ENCODE assay signal across 7 cellular contexts in the genomic region with DNA sequence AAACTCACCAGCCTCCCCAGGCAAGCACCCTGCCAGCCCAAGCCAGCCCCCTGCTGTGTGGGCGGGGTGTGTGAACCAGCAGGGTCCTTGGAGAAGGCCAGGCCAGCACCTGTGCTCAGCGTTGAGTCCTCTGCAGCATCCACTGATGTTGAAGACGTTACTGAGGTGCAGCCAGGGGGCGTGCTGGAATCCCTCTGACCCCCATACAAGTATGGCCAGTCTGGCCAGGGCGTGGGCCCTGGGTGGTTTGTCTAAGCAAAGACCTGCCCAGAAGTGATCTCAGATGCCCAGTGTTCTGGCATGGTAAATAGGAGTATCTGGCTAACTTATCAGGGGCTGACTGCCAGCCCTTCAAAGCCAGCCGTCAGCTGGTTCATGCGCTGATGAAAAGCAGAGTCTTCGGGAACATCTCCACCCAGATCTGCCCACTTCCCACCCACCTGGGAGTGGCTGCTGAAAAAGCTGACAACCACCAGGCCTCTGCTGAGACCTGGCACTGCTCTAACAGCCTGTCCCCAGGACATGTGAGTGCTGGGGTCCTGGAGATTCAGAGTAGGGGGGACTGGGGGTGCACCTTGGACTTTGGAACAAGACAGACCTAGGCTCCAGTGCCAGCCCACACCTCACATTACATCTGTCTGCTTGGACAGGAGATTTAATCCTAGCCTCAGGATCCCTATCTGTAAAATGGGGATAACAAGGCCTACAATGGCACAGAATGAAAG. TPM values are rescaled to one million over a fixed set of nuclear protein-coding genes. Genes with fewer than 3 reads are reported as not detected.
DNase-seq lines count a peak whose midpoint lies in the region; ATAC-seq and TF ChIP-seq lines count a peak whose summit lies in the region.

No MANE protein-coding gene starts in this region.

- TF ChIP-seq CTCF in astrocyte of the spinal cord (IDR thresholded peaks at IDR 0.05; ENCODE audit: low read depth, low read length): peak; percentile 38
- TF ChIP-seq CTCF in thoracic aorta (IDR thresholded peaks at IDR 0.05): no peak

- H3K4me1 ChIP-seq in thoracic aorta (ENCODE audit: control insufficient read depth in 1 of 2, low read depth in 2 of 2): peaks cover 71 to 98% of the 10 kb centered on the region in 2 donors

- H3K4me3 ChIP-seq in MG63: no peak overlapping the region
- no peak overlapping the region for H3K4me3 ChIP-seq in astrocyte of the spinal cord (ENCODE audit: low read depth, low read length)
- no peak overlapping the region for H3K4me3 ChIP-seq in thoracic aorta

- ATAC-seq in thoracic aorta (ENCODE audit: insufficient number of reproducible peaks, low FRiP score, low read depth) (no peak), GM18868 (IDR thresholded peaks at IDR 0.05; ENCODE audit: unreplicated experiment) (no peak)

- H3K9me3 ChIP-seq in MG63 (no peaks in the 10 kb centered on the region), thoracic aorta (no peaks in the 10 kb centered on the region)

- peak overlapping the region; percentile 92 to 97 for H3K27ac ChIP-seq in thoracic aorta

- in situ Hi-C loops in astrocyte of the spinal cord (cut with HindIII; ENCODE audit: low sequenced_read_pairs): no loop called here

- DNase-seq in MG63 (peak; percentile 77), astrocyte of the spinal cord (ENCODE audit: low read depth, low spot score) (peak; percentile 52), kidney glomerular epithelial cell (lab: John Stamatoyannopoulos, UW) (peak; percentile 43), thoracic aorta (ENCODE audit: low spot score) (no peak), UCSD-AML1 (lab: John Stamatoyannopoulos, UW; ENCODE audit: unreplicated experiment) (no peak), NCI-H1694 (lab: John Stamatoyannopoulos, UW) (no peak)

- H3K36me3 ChIP-seq in MG63 (peaks cover 3% of the 10 kb centered on the region), thoracic aorta (no peaks in the 10 kb centered on the region)

- no peaks in the 10 kb centered on the region for H3K27me3 ChIP-seq in MG63
- no peaks in the 10 kb centered on the region for H3K27me3 ChIP-seq in thoracic aorta (replicated peaks; ENCODE audit: insufficient read depth)

RNA-seq across cellular contexts. Expression of gene ACTN1, which starts 41.1 kb away (rescaled TPM):
- 61.9 and 80.5 TPM in 2 replicates for total RNA-seq in MG63 (2014; rRNA removed; shearing (Covaris generic); ENCODE audit: low replicate concordance)
- 1,000 to 10,000 TPM; 1,201 to 1,291 TPM for total RNA-seq in thoracic aorta

Comparison
In these comparisons a context has a peak if more than half of its experiments do, and no peak if none do; other contexts are left out.
1. DNase-seq: peak in MG63 (single experiment), astrocyte of the spinal cord (single experiment) and kidney glomerular epithelial cell (single experiment); none in thoracic aorta (single experiment), UCSD-AML1 (single experiment) and NCI-H1694 (single experiment).
2. RNA of gene ACTN1, which starts 41.1 kb away (total RNA-seq): 1,201 to 1,291 TPM in thoracic aorta; 61.9 to 80.5 TPM in MG63; every median in the first group is over 10 times any median in the second.